In the genomic region with DNA sequence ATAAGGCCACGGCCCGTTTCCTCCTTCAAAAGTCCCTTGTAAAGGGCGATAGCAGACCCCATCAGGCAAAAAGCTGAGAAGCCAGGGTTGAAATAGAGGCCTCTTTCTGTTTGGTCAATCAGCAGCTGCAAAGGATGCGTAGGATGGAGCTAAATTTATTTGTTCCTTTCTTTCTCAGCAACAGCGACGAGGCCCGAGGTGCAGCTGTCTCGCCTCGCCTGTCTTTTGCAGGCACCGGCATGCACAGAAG, we compare ENCODE assay signal across 1 cellular context.
TF ChIP-seq lines count a peak whose summit lies in the region.

No MANE protein-coding gene starts in this region.

TF ChIP-seq in WTC11, 78 proteins besides CTCF, POLR2A, EP300 and RAD21 (continued from another document):
- TF ChIP-seq, protein P1, sequence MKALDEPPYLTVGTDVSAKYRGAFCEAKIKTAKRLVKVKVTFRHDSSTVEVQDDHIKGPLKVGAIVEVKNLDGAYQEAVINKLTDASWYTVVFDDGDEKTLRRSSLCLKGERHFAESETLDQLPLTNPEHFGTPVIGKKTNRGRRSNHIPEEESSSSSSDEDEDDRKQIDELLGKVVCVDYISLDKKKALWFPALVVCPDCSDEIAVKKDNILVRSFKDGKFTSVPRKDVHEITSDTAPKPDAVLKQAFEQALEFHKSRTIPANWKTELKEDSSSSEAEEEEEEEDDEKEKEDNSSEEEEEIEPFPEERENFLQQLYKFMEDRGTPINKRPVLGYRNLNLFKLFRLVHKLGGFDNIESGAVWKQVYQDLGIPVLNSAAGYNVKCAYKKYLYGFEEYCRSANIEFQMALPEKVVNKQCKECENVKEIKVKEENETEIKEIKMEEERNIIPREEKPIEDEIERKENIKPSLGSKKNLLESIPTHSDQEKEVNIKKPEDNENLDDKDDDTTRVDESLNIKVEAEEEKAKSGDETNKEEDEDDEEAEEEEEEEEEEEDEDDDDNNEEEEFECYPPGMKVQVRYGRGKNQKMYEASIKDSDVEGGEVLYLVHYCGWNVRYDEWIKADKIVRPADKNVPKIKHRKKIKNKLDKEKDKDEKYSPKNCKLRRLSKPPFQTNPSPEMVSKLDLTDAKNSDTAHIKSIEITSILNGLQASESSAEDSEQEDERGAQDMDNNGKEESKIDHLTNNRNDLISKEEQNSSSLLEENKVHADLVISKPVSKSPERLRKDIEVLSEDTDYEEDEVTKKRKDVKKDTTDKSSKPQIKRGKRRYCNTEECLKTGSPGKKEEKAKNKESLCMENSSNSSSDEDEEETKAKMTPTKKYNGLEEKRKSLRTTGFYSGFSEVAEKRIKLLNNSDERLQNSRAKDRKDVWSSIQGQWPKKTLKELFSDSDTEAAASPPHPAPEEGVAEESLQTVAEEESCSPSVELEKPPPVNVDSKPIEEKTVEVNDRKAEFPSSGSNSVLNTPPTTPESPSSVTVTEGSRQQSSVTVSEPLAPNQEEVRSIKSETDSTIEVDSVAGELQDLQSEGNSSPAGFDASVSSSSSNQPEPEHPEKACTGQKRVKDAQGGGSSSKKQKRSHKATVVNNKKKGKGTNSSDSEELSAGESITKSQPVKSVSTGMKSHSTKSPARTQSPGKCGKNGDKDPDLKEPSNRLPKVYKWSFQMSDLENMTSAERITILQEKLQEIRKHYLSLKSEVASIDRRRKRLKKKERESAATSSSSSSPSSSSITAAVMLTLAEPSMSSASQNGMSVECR (CRISPR knock-in tag; IDR thresholded peaks at IDR 0.05; ENCODE audit: borderline replicate concordance) = no peak
TF ChIP-seq in WTC11: peak in this region for 0.
